Comparison of ENCODE assay signal across 17 cellular contexts in the genomic region with DNA sequence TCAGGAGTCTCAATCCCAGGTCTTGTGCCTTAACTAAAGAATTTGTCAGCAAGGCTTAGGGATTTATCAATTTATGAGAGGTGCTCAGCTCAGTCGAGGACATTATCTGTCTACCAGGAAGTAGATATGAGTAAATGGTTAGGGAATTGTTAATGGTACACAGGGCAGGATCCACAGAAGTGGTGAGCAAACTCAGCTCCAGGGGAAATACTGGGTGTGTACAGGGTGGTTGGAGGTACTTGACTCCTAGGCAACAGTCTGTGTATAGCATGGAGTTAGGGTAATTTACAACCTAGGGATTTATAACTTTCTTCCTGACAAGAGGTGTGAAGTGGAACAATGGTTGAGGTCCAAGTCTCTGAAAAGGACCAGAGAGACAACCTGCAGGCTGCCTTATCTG.
DNase-seq lines count a peak whose midpoint lies in the region; ATAC-seq and TF ChIP-seq lines count a peak whose summit lies in the region.
"Had no signal": no experiment of that assay in that cellular context is flagged by ENCODE, and none has a peak within 500 bp of the region (broad histone marks: within the 10 kb centered on the region; RNA-seq: fewer than 3 reads in every experiment).

No MANE protein-coding gene starts in this region.

- H3K4me3 ChIP-seq in suprapubic skin (no peak overlapping the region), esophagus muscularis mucosa (no peak overlapping the region)
- H3K4me3 ChIP-seq: thyroid gland had no signal

- no peak for TF ChIP-seq EP300 in suprapubic skin (IDR thresholded peaks at IDR 0.05)
- no peak for TF ChIP-seq EP300 in esophagus muscularis mucosa (IDR thresholded peaks at IDR 0.05)

- peaks cover 42% of the 10 kb centered on the region for H3K4me1 ChIP-seq in suprapubic skin
- H3K4me1 ChIP-seq in esophagus muscularis mucosa: no peaks in the 10 kb centered on the region

- H3K4me3 Mint-ChIP-seq in natural killer cell treated with Interleukin-12 subunit alpha and Interleukin-12 subunit beta and Interleukin-15 and Interleukin-18, amount 100 ng/mL, for 72 hours: no peak overlapping the region
- H3K4me3 Mint-ChIP-seq: activated CD4-positive, alpha-beta T cell treated with anti-CD3 and anti-CD28 coated beads, Interleukin-2, amount 10 ng/mL, durations not matched to agents 7 days and 5 days; activated naive CD8-positive, alpha-beta T cell treated with anti-CD3 and anti-CD28 coated beads, Interleukin-2, amount 10 ng/mL, durations not matched to agents 7 days and 5 days; H9; naive thymus-derived CD8-positive, alpha-beta T cell; stimulated activated memory B cell treated with anti-CD40 and anti-IgM and Interleukin-4, amounts not matched to agents 10 μg/mL and 1 μg/mL and 100 μg/mL, for 72 hours had no signal

- no peak overlapping the region for H3K27ac ChIP-seq in RWPE1
- peak overlapping the region; percentile 89 for H3K27ac ChIP-seq in suprapubic skin
- H3K27ac ChIP-seq in esophagus muscularis mucosa (replicated peaks in 1 of 4): no peak overlapping the region
- H3K27ac ChIP-seq: thyroid gland had no signal

- POLR2A ChIA-PET in RWPE1 (lab: Yijun Ruan, JAX; ENCODE audit: low non-redundant PET): no interaction called here

- no peak for ATAC-seq in natural killer cell treated with Interleukin-12 subunit alpha and Interleukin-12 subunit beta and Interleukin-15 and Interleukin-18, amount 100 ng/mL, for 72 hours
- ATAC-seq: naive thymus-derived CD8-positive, alpha-beta T cell; stimulated activated memory B cell treated with anti-CD40 and anti-IgM and Interleukin-4, amounts not matched to agents 10 μg/mL and 1 μg/mL and 100 μg/mL, for 72 hours had no signal

- peak; percentile 49 for DNase-seq in HT-29 (ENCODE audit: low spot score)
- peak; percentile 37 for DNase-seq in RWPE1 (ENCODE audit: low spot score)
- peak; percentile 32 for DNase-seq in glomerular visceral epithelial cell (ENCODE audit: extremely low spot score)
- no peak for DNase-seq in suprapubic skin (ENCODE audit: low spot score in 2 of 2)
- no peak for DNase-seq in NCI-H524 (lab: John Stamatoyannopoulos, UW)
- DNase-seq in esophagus muscularis mucosa (ENCODE audit: extremely low spot score): no peak
- no peak for DNase-seq in activated CD4-positive, CD25-positive, alpha-beta regulatory T cell treated with anti-CD3 and anti-CD28 coated beads, Interleukin-2, amount 50 U/mL, for 72 hours
- no peak for DNase-seq in natural killer cell treated with Interleukin-12 subunit alpha and Interleukin-12 subunit beta and Interleukin-15 and Interleukin-18, amount 100 ng/mL, for 72 hours (ENCODE audit: low spot score)
- DNase-seq: activated CD4-positive, alpha-beta T cell treated with anti-CD3 and anti-CD28 coated beads, Interleukin-2, amount 10 ng/mL, durations not matched to agents 7 days and 5 days; activated naive CD8-positive, alpha-beta T cell treated with anti-CD3 and anti-CD28 coated beads, Interleukin-2, amount 10 ng/mL, durations not matched to agents 7 days and 5 days; H9; Kasumi-1; naive thymus-derived CD8-positive, alpha-beta T cell; NCI-H1105 treated with DMSO at 0.1 percent for 48 hours; NCI-H82; thyroid gland had no signal

- H3K36me3 Mint-ChIP-seq in natural killer cell treated with Interleukin-12 subunit alpha and Interleukin-12 subunit beta and Interleukin-15 and Interleukin-18, amount 100 ng/mL, for 72 hours: no peaks in the 10 kb centered on the region
- H3K36me3 Mint-ChIP-seq: activated naive CD8-positive, alpha-beta T cell treated with anti-CD3 and anti-CD28 coated beads, Interleukin-2, amount 10 ng/mL, durations not matched to agents 7 days and 5 days; stimulated activated memory B cell treated with anti-CD40 and anti-IgM and Interleukin-4, amounts not matched to agents 10 μg/mL and 1 μg/mL and 100 μg/mL, for 72 hours had no signal

- H3K4me1 Mint-ChIP-seq in natural killer cell treated with Interleukin-12 subunit alpha and Interleukin-12 subunit beta and Interleukin-15 and Interleukin-18, amount 100 ng/mL, for 72 hours (ENCODE audit: low read depth in 2 of 2): peaks cover 7 to 10% of the 10 kb centered on the region in 2 donors
- H3K4me1 Mint-ChIP-seq: activated CD4-positive, alpha-beta T cell treated with anti-CD3 and anti-CD28 coated beads, Interleukin-2, amount 10 ng/mL, durations not matched to agents 7 days and 5 days; stimulated activated memory B cell treated with anti-CD40 and anti-IgM and Interleukin-4, amounts not matched to agents 10 μg/mL and 1 μg/mL and 100 μg/mL, for 72 hours had no signal

- no peak overlapping the region for H3K27ac Mint-ChIP-seq in natural killer cell treated with Interleukin-12 subunit alpha and Interleukin-12 subunit beta and Interleukin-15 and Interleukin-18, amount 100 ng/mL, for 72 hours
- H3K27ac Mint-ChIP-seq: activated CD4-positive, alpha-beta T cell treated with anti-CD3 and anti-CD28 coated beads, Interleukin-2, amount 10 ng/mL, durations not matched to agents 7 days and 5 days; activated naive CD8-positive, alpha-beta T cell treated with anti-CD3 and anti-CD28 coated beads, Interleukin-2, amount 10 ng/mL, durations not matched to agents 7 days and 5 days; H9; naive thymus-derived CD8-positive, alpha-beta T cell; stimulated activated memory B cell treated with anti-CD40 and anti-IgM and Interleukin-4, amounts not matched to agents 10 μg/mL and 1 μg/mL and 100 μg/mL, for 72 hours had no signal

- H3K9me3 Mint-ChIP-seq in natural killer cell treated with Interleukin-12 subunit alpha and Interleukin-12 subunit beta and Interleukin-15 and Interleukin-18, amount 100 ng/mL, for 72 hours: no peaks in the 10 kb centered on the region
- H3K9me3 Mint-ChIP-seq: naive thymus-derived CD8-positive, alpha-beta T cell; stimulated activated memory B cell treated with anti-CD40 and anti-IgM and Interleukin-4, amounts not matched to agents 10 μg/mL and 1 μg/mL and 100 μg/mL, for 72 hours had no signal

- H3K9me3 ChIP-seq in suprapubic skin: no peaks in the 10 kb centered on the region
- H3K9me3 ChIP-seq in esophagus muscularis mucosa: no peaks in the 10 kb centered on the region
- H3K9me3 ChIP-seq: thyroid gland had no signal

- no peaks in the 10 kb centered on the region for H3K27me3 ChIP-seq in suprapubic skin
- H3K27me3 ChIP-seq in esophagus muscularis mucosa: no peaks in the 10 kb centered on the region
- H3K27me3 ChIP-seq: thyroid gland had no signal

- H3K36me3 ChIP-seq in suprapubic skin (no peaks in the 10 kb centered on the region), esophagus muscularis mucosa (no peaks in the 10 kb centered on the region)
- H3K36me3 ChIP-seq: thyroid gland had no signal

- WGBS in suprapubic skin: 39% methylated on average over 1 of the region's 1 CpG
- 88% methylated on average over 1 of the region's 1 CpG for WGBS in esophagus muscularis mucosa

- TF ChIP-seq POLR2A in suprapubic skin (IDR thresholded peaks at IDR 0.05) (no peak), esophagus muscularis mucosa (IDR thresholded peaks at IDR 0.05; ENCODE audit: low read depth) (no peak)

- TF ChIP-seq CTCF in RWPE1 (conservative IDR thresholded peaks at IDR 0.05; ENCODE audit: low read depth) (no peak), suprapubic skin (IDR thresholded peaks at IDR 0.05) (no peak), esophagus muscularis mucosa (IDR thresholded peaks at IDR 0.05) (no peak)

- intact Hi-C loops in esophagus muscularis mucosa (cut with DNase I): no loop called here

- CTCF ChIA-PET in RWPE1 (lab: Yijun Ruan, JAX): no interaction called here

- H3K27me3 Mint-ChIP-seq in natural killer cell treated with Interleukin-12 subunit alpha and Interleukin-12 subunit beta and Interleukin-15 and Interleukin-18, amount 100 ng/mL, for 72 hours: peaks cover 8 to 29% of the 10 kb centered on the region in 2 donors

Comparison
In these comparisons a context has a peak if more than half of its experiments do, and no peak if none do; other contexts are left out.
1. DNase-seq: peak in HT-29 (single experiment), RWPE1 (single experiment) and glomerular visceral epithelial cell (single experiment); none in suprapubic skin (0 of 2), NCI-H524 (0 of 2), esophagus muscularis mucosa (single experiment), activated CD4-positive, CD25-positive, alpha-beta regulatory T cell treated with anti-CD3 and anti-CD28 coated beads, Interleukin-2, amount 50 U/mL, for 72 hours (single experiment) and natural killer cell treated with Interleukin-12 subunit alpha and Interleukin-12 subunit beta and Interleukin-15 and Interleukin-18, amount 100 ng/mL, for 72 hours (single experiment).